8 cellular contexts compared by ENCODE assay signal in the genomic region with DNA sequence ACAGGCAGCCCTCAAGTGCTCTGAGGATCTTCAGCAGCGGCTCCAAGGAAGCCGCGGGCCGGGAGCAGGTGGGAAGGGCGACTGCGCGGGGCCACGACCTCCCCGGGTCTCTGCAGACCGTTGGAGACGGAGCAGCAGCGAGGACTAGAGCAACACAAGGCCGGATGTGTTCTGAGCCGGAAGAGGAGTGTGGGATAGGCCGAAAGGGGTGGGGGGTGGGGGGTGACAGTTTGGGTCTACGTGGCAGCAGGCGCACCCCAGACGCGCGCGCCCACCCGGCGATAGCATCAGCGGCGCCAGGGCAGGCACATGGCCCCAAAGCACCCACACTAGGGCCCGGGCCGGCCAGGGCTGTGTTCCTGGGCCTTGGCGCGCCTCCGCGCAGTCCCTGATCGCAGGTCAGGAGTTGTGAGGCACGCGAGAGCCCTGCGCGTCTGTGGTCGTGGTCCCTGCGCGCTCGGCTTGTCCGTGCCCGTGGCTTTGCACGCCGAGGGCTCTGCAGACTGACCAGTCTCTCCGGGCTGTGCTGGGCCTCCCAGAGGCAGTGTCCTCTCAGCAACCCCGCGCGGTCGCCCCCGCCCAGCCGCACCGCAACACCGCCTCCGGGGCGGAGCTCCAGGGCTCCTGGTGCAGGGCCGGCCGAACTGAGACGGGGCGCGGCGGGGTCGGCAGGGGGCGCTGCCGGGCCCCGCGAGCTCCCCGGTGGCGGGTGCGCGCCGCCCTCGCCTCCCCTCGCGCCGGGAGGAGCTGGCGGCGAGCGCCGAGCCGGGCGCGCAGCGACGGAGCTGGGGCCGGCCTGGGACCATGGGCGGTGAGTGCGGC. TPM values are rescaled to one million over a fixed set of nuclear protein-coding genes. Genes with fewer than 3 reads are reported as not detected.
A peak's percentile ranks its signal among the peaks of the same experiment; 100 is the strongest.
DNase-seq lines count a peak whose midpoint lies in the region; ATAC-seq, FAIRE-seq and TF ChIP-seq lines count a peak whose summit lies in the region.

Gene PXYLP1, plus strand, starts transcription at position 725 of the 822 bp plus-strand sequence. CDS start 28,351 bp downstream, outside the sequence.

- H3K36me3 ChIP-seq in OCI-LY1 (ENCODE audit: insufficient read depth, low read length) (no peaks in the 10 kb centered on the region), esophagus (ENCODE audit: control insufficient read depth in 2 of 2, insufficient read depth in 2 of 2, low read length in 1 of 2) (no peaks in the 10 kb centered on the region)

- peak within 1 kb of the TSS; percentile 76 for H3K4me3 ChIP-seq in OCI-LY1 (ENCODE audit: low read depth, low read length, poor library complexity, severe bottlenecking)
- H3K4me3 ChIP-seq in esophagus (ENCODE audit: low read depth in 1 of 2, low read length in 2 of 2): peak within 1 kb of the TSS; percentile 69 to 77

- H3K4me2 ChIP-seq in OCI-LY1 (ENCODE audit: low read length): peak within 1 kb of the TSS; percentile 89

- peak within 1 kb of the TSS; percentile 87 for H2AFZ ChIP-seq in OCI-LY1 (ENCODE audit: low read length)

- DNase-seq in DMS 273 treated with DMSO at 0.1 percent for 48 hours (lab: John Stamatoyannopoulos, UW) (peak; percentile 51), HTR-8/SVneo (ENCODE audit: insufficient read length, low spot score) (peak; percentile 92), activated T-cell treated with anti-CD3 and anti-CD28 coated beads for 48 hours (ENCODE audit: low read depth) (peak; percentile 91), myocyte (ENCODE audit: low read depth) (peak; percentile 90)
- DNase-seq in stimulated activated CD8-positive, alpha-beta memory T cell treated with anti-CD3 and anti-CD28 coated beads, Interleukin-7, amount 100 ng/mL, for 48 hours (ENCODE audit: extremely low read depth in 1 of 2, low read depth in 1 of 2): peak; percentile 85 to 86

- no peaks in the 10 kb centered on the region for H3F3A ChIP-seq in OCI-LY1 (ENCODE audit: insufficient read depth, low read length)

- peak; percentile 93 for ATAC-seq in GM21381 (IDR thresholded peaks at IDR 0.05; ENCODE audit: unreplicated experiment)

- H3K27me3 ChIP-seq in OCI-LY1 (ENCODE audit: insufficient read depth, low read length): no peaks in the 10 kb centered on the region; the same call in 1 of the 2 replicates
- no peaks in the 10 kb centered on the region for H3K27me3 ChIP-seq in esophagus (ENCODE audit: control insufficient read depth in 1 of 2, insufficient read depth in 2 of 2, low read length in 2 of 2)

- peak; percentile 93 for FAIRE-seq in HTR-8/SVneo (lab: Jason Lieb, UNC)

- H3K27ac ChIP-seq in OCI-LY1 (ENCODE audit: low read depth, low read length, poor library complexity, severe bottlenecking): no peak within 1 kb of the TSS
- peak within 1 kb of the TSS; percentile 55 to 65 for H3K27ac ChIP-seq in esophagus (ENCODE audit: low read depth in 2 of 2, low read length in 1 of 2)

- no peaks in the 10 kb centered on the region for H3K9me2 ChIP-seq in OCI-LY1 (ENCODE audit: low read depth, low read length)

- peak within 1 kb of the TSS; percentile 79 for H3K9ac ChIP-seq in OCI-LY1 (ENCODE audit: low read length)

- peaks cover 15% of the 10 kb centered on the region for H3K4me1 ChIP-seq in OCI-LY1 (ENCODE audit: insufficient read depth, low read length, severe bottlenecking)
- peaks cover 2% of the 10 kb centered on the region in 2 donors for H3K4me1 ChIP-seq in esophagus (ENCODE audit: control insufficient read depth in 2 of 2, insufficient read depth in 2 of 2, low read length in 1 of 2)

- peak; percentile 47 for TF ChIP-seq CTCF in OCI-LY1 (IDR thresholded peaks at IDR 0.05; ENCODE audit: low read length)

- H4K20me1 ChIP-seq in OCI-LY1 (ENCODE audit: insufficient read depth, low read length): no peaks in the 10 kb centered on the region

- 1% methylated on average over 78 to 87 of the region's 87 CpGs for WGBS in esophagus, 2 donors

- H3K79me2 ChIP-seq in OCI-LY1 (ENCODE audit: insufficient read depth, low read length): no peaks in the 10 kb centered on the region

- H3K9me3 ChIP-seq in OCI-LY1 (ENCODE audit: low read length) (no peaks in the 10 kb centered on the region), esophagus (ENCODE audit: control insufficient read depth in 2 of 2, insufficient read depth in 1 of 2, low read depth in 1 of 2, low read length in 1 of 2) (no peaks in the 10 kb centered on the region)

RNA-seq across cellular contexts. Expression of gene PXYLP1, which starts in this region (rescaled TPM):
- polyA plus RNA-seq in esophagus: 1 to 10 TPM; 1.1 to 1.2 TPM
- 3.9 and 4.9 TPM in 2 replicates for total RNA-seq in myocyte
- 5.0 TPM for polyA plus RNA-seq in myocyte (2012)
